ENCODE assay signal across 26 cellular contexts in the genomic region with DNA sequence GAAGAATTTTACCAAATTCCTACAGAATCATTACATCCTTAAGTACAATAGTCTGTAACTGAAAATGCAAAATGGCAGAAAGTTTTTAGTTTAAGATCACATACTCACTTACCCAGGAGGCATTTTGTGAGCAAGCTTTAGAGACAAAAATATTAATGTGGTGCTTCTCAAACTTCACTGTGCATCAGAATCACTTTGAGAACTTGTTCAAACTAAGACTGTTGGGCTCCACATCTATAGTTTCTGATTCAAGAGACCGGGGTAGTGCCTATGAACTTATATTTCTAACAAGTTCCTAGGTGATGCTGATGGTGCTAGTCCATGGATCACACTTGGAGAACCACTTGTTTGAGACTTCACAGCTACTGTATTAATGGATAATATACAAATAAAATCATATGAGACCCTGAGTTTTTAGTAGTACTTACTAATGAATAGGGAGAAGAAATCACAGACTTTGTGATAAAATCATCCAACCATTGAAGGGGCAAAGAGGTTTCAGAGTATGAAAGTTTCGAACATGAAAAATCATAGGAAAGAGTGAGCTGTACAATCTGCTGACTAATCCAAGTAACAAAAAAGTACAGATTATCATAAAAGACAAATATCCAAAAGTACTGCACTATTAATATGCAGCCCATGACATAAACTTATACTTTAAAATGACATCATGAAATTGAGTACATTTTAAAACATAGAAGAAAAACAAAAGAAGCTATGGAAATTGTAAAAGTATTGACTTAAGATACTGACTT.
DNase-seq lines count a peak whose midpoint lies in the region; ATAC-seq, FAIRE-seq and TF ChIP-seq lines count a peak whose summit lies in the region.
"Had no signal": no experiment of that assay in that cellular context is flagged by ENCODE, and none has a peak within 500 bp of the region (broad histone marks: within the 10 kb centered on the region; RNA-seq: fewer than 3 reads in every experiment).

No MANE protein-coding gene starts in this region.

- POLR2A ChIA-PET in activated CD4-positive, alpha-beta T cell treated with anti-CD3 and anti-CD28 coated beads for 36 hours (lab: Charles Lee) = no interaction called here
- POLR2A ChIA-PET in A549 (lab: Yijun Ruan, JAX) (no interaction called here), T-cell (lab: Charles Lee) (interaction anchor here in 1 of 2 donors (0.6 kb wide), 1 partner anchor 52 kb away, joined by 6 read pairs; no protein-coding TSS in a partner anchor)

- H3K27ac ChIP-seq in A549 = no peak overlapping the region
- H3K27ac ChIP-seq in kidney (ENCODE audit: low read depth in 2 of 2, low read length in 2 of 2) = no peak overlapping the region
- H3K27ac ChIP-seq: SJCRH30, suprapubic skin had no signal

- ATAC-seq in activated CD4-positive, alpha-beta T cell treated with anti-CD3 and anti-CD28 coated beads for 36 hours = peak; percentile 39
- no peak for ATAC-seq in A549
- ATAC-seq in T-cell (replicated peaks in 1 of 4) = no peak

- TF ChIP-seq CTCF in A549 (IDR thresholded peaks at IDR 0.05) (no peak), kidney (IDR thresholded peaks at IDR 0.05; ENCODE audit: borderline replicate concordance, extremely low read depth, insufficient read depth) (no peak), Calu3 (IDR thresholded peaks at IDR 0.05; ENCODE audit: unreplicated experiment) (no peak)

- no peaks in the 10 kb centered on the region for H3K4me1 ChIP-seq in A549
- no peaks in the 10 kb centered on the region for H3K4me1 ChIP-seq in kidney (ENCODE audit: control insufficient read depth in 1 of 2, insufficient read depth in 1 of 2, low read depth in 1 of 2, low read length in 2 of 2)
- H3K4me1 ChIP-seq: SJCRH30, suprapubic skin had no signal

- peaks cover 2% of the 10 kb centered on the region for H3K9me3 Mint-ChIP-seq in activated CD4-positive, alpha-beta T cell treated with anti-CD3 and anti-CD28 coated beads for 36 hours (ENCODE audit: low read depth)
- H3K9me3 Mint-ChIP-seq in T-cell = peaks cover 0 to 1% (median 0%) of the 10 kb centered on the region in 3 donors
- H3K9me3 Mint-ChIP-seq in Calu3 (ENCODE audit: low read depth, unreplicated experiment) = no peaks in the 10 kb centered on the region
- no peaks in the 10 kb centered on the region for H3K9me3 Mint-ChIP-seq in T-helper 2 cell treated with Interferon-gamma antibody and Interleukin-4, amounts not matched to agents 5 μg/mL and 100 μg/mL, for 36 hours
- H3K9me3 Mint-ChIP-seq: mesothelial cell of epicardium, naive B cell had no signal

- H3K27ac Mint-ChIP-seq in activated CD4-positive, alpha-beta T cell treated with anti-CD3 and anti-CD28 coated beads for 36 hours = peak overlapping the region; percentile 51
- H3K27ac Mint-ChIP-seq in T-cell (peak overlapping the region; percentile 71 to 86), Calu3 (ENCODE audit: unreplicated experiment) (no peak overlapping the region)
- no peak overlapping the region for H3K27ac Mint-ChIP-seq in T-helper 2 cell treated with Interferon-gamma antibody and Interleukin-4, amounts not matched to agents 5 μg/mL and 100 μg/mL, for 36 hours
- H3K27ac Mint-ChIP-seq: mesothelial cell of epicardium had no signal

- no peak overlapping the region for H3K9ac ChIP-seq in kidney (ENCODE audit: low read length in 2 of 2)

- peaks cover 28% of the 10 kb centered on the region for H3K36me3 Mint-ChIP-seq in activated CD4-positive, alpha-beta T cell treated with anti-CD3 and anti-CD28 coated beads for 36 hours (ENCODE audit: low read depth)
- peaks cover 53% of the 10 kb centered on the region for H3K36me3 Mint-ChIP-seq in T-cell
- peaks cover 15% of the 10 kb centered on the region for H3K36me3 Mint-ChIP-seq in Calu3 (ENCODE audit: insufficient read depth, unreplicated experiment)
- peaks cover 46% of the 10 kb centered on the region for H3K36me3 Mint-ChIP-seq in T-helper 2 cell treated with Interferon-gamma antibody and Interleukin-4, amounts not matched to agents 5 μg/mL and 100 μg/mL, for 36 hours (ENCODE audit: low read depth)

- no peak for TF ChIP-seq POLR2A in A549 (IDR thresholded peaks at IDR 0.05; ENCODE audit: low read length)

- H3K4me2 ChIP-seq in A549 = no peak overlapping the region
- H3K4me2 ChIP-seq: smooth muscle cell had no signal

- no TSS peak for BruUV-seq in Calu3 (replicated peaks; lab: Mats Ljungman, UMichigan)

- intact Hi-C loops in activated CD4-positive, alpha-beta T cell treated with anti-CD3 and anti-CD28 coated beads for 36 hours (cut with DNase I, micrococcal nuclease) = no loop called here
- intact Hi-C loops in kidney (cut with DNase I) (no loop called here), Calu3 (cut with micrococcal nuclease; ENCODE audit: unreplicated experiment) (no loop called here)

- no peaks in the 10 kb centered on the region for H3K27me3 Mint-ChIP-seq in activated CD4-positive, alpha-beta T cell treated with anti-CD3 and anti-CD28 coated beads for 36 hours
- H3K27me3 Mint-ChIP-seq in T-cell (no peaks in the 10 kb centered on the region), Calu3 (ENCODE audit: unreplicated experiment) (no peaks in the 10 kb centered on the region)
- H3K27me3 Mint-ChIP-seq in T-helper 2 cell treated with Interferon-gamma antibody and Interleukin-4, amounts not matched to agents 5 μg/mL and 100 μg/mL, for 36 hours (ENCODE audit: low read depth) = no peaks in the 10 kb centered on the region
- H3K27me3 Mint-ChIP-seq: naive B cell had no signal

- H3K36me3 ChIP-seq in kidney (ENCODE audit: control insufficient read depth in 1 of 2, insufficient read depth in 2 of 2, low read length in 2 of 2) = peaks cover 3 to 11% of the 10 kb centered on the region in 2 donors

- FAIRE-seq in A549 (lab: Jason Lieb, UNC) = peak; percentile 91
- peak; percentile 15 for FAIRE-seq in kidney (lab: Jason Lieb, UNC)
- FAIRE-seq: H1 had no signal

- H3K9me3 ChIP-seq in A549 (no peaks in the 10 kb centered on the region), kidney (ENCODE audit: control insufficient read depth in 1 of 2, low read length in 2 of 2) (no peaks in the 10 kb centered on the region)
- H3K9me3 ChIP-seq: SJCRH30, suprapubic skin had no signal

- CTCF ChIA-PET in activated CD4-positive, alpha-beta T cell treated with anti-CD3 and anti-CD28 coated beads for 36 hours (lab: Charles Lee) = interaction anchor here (0.6 to 1.7 kb wide), 6 partner anchors 24 to 411 kb away, joined by 3 to 5 read pairs (median 3); no protein-coding TSS in a partner anchor
- CTCF ChIA-PET in A549 (lab: Yijun Ruan, JAX) (interaction anchor here (1.1 to 1.9 kb wide), 2 partner anchors 411 to 427 kb away, joined by 4 to 5 read pairs; no protein-coding TSS in a partner anchor), T-cell (lab: Charles Lee) (interaction anchor here in 1 of 2 donors (0.6 to 1.4 kb wide), 3 partner anchors 49 to 568 kb away, joined by 3 to 4 read pairs (median 3); no protein-coding TSS in a partner anchor), Calu3 (lab: Charles Lee) (interaction anchor here (1.2 kb wide), 1 partner anchor 9 kb away, joined by 4 read pairs; no protein-coding TSS in a partner anchor)

- WGBS in A549 (ENCODE audit: missing lambda C conversion rate) = 90% methylated on average over 2 of the region's 2 CpGs

- H3K4me3 ChIP-seq in A549 (no peak overlapping the region), kidney (ENCODE audit: low read length in 2 of 2) (no peak overlapping the region)
- H3K4me3 ChIP-seq: SJCRH30, smooth muscle cell, suprapubic skin had no signal

- no peak for TF ChIP-seq RAD21 in A549 (conservative IDR thresholded peaks at IDR 0.05 in 1 of 2, IDR thresholded peaks at IDR 0.05 in 1 of 2)

- H3K4me1 Mint-ChIP-seq in activated CD4-positive, alpha-beta T cell treated with anti-CD3 and anti-CD28 coated beads for 36 hours = peaks cover 14% of the 10 kb centered on the region
- H3K4me1 Mint-ChIP-seq in T-cell (peaks cover 5 to 16% (median 15%) of the 10 kb centered on the region in 3 donors), Calu3 (ENCODE audit: low read depth, unreplicated experiment) (no peaks in the 10 kb centered on the region)
- peaks cover 14% of the 10 kb centered on the region for H3K4me1 Mint-ChIP-seq in T-helper 2 cell treated with Interferon-gamma antibody and Interleukin-4, amounts not matched to agents 5 μg/mL and 100 μg/mL, for 36 hours (ENCODE audit: low read depth)
- H3K4me1 Mint-ChIP-seq: mesothelial cell of epicardium had no signal

- TF ChIP-seq EP300 in A549 (IDR thresholded peaks at IDR 0.05) = no peak

- no peak overlapping the region for H3K4me3 Mint-ChIP-seq in activated CD4-positive, alpha-beta T cell treated with anti-CD3 and anti-CD28 coated beads for 36 hours
- no peak overlapping the region for H3K4me3 Mint-ChIP-seq in T-cell
- H3K4me3 Mint-ChIP-seq in Calu3 (ENCODE audit: low read depth, unreplicated experiment) = no peak overlapping the region
- no peak overlapping the region for H3K4me3 Mint-ChIP-seq in T-helper 2 cell treated with Interferon-gamma antibody and Interleukin-4, amounts not matched to agents 5 μg/mL and 100 μg/mL, for 36 hours
- H3K4me3 Mint-ChIP-seq: mesothelial cell of epicardium had no signal

- no peak for DNase-seq in activated CD4-positive, alpha-beta T cell treated with anti-CD3 and anti-CD28 coated beads for 36 hours
- DNase-seq in activated CD4-positive, alpha-beta T cell treated with anti-CD3 and anti-CD28 coated beads, Interleukin-2, amount 50 U/mL, for 4 hours = no peak
- DNase-seq in A549 (ENCODE audit: low read depth in 1 of 2, low spot score in 1 of 2) (no peak), T-cell (no peak), kidney (no peak), Calu3 (no peak)
- DNase-seq in stimulated activated naive CD4-positive, alpha-beta T cell treated with Interleukin-2 at 50 U/mL for 16 hours (lab: John Stamatoyannopoulos, UW) = no peak
- no peak for DNase-seq in T-helper 2 cell treated with Interferon-gamma antibody and Interleukin-4, amounts not matched to agents 5 μg/mL and 100 μg/mL, for 36 hours (ENCODE audit: low spot score)
- DNase-seq: 8988T; activated CD4-positive, alpha-beta T cell treated with anti-CD3 and anti-CD28 coated beads for 48 hours; cerebellar nuclear complex; DMS53; islet precursor cell; Kasumi-1; naive B cell; NCI-H146; NCI-H446 treated with DMSO at 0.1 percent for 48 hours; NCI-H82; retina; SJCRH30; stimulated activated CD4-positive, alpha-beta T cell treated with anti-CD3 and anti-CD28 coated beads, Interleukin-1b, Interleukin-23, amount 100 ng/mL, for 48 hours; T-helper 1 cell had no signal

TF ChIP-seq in A549, 52 proteins besides CTCF, POLR2A, EP300 and RAD21 (continues in another document):
- no peak for TF ChIP-seq PBX3 (IDR thresholded peaks at IDR 0.05)
- no peak for TF ChIP-seq TFCP2L1 (CRISPR knock-in tag; IDR thresholded peaks at IDR 0.05)
- no peak for TF ChIP-seq ZFP36 (IDR thresholded peaks at IDR 0.05; ENCODE audit: borderline replicate concordance, partially characterized antibody)
- no peak for TF ChIP-seq SMC3 (IDR thresholded peaks at IDR 0.05)

Comparison
In these comparisons a context has a peak if more than half of its experiments do, and no peak if none do; other contexts are left out.
1. H3K27ac Mint-ChIP-seq: peak in activated CD4-positive, alpha-beta T cell treated with anti-CD3 and anti-CD28 coated beads for 36 hours (single experiment) and T-cell (2 of 2); none in Calu3 (single experiment) and T-helper 2 cell treated with Interferon-gamma antibody and Interleukin-4, amounts not matched to agents 5 μg/mL and 100 μg/mL, for 36 hours (single experiment).